ENCODE assay signal across 3 cellular contexts in the genomic region with DNA sequence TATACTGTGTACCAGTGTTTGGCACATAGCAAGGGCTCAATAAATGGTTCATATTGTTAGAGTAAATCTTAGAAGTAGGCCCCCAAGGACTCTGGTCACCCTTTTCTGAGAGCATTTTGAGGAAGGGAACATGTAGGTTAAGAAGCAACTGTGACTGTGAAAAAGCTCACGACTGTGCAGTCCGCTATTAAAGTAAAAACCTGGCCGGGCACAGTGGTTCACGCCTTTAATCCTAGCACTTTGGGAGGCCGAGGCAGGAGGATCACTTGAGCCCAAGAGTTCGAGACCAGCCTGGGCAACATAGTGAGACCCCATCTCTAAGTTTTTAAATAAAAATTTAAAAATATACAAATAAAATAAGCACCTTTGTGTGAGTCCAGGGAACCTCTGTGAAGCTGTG.
A peak's percentile ranks its signal among the peaks of the same experiment; 100 is the strongest.
TF ChIP-seq lines count a peak whose summit lies in the region.

No MANE protein-coding gene starts in this region.

TF ChIP-seq in HepG2, 621 proteins besides CTCF, POLR2A, EP300 and RAD21:
- TF ChIP-seq SIX4 (CRISPR knock-in tag; IDR thresholded peaks at IDR 0.05): no peak
- TF ChIP-seq ZNF121 (CRISPR knock-in tag; IDR thresholded peaks at IDR 0.05): 0 out of 2 replicates have a peak, but pooled peaks have one; percentile 43
- TF ChIP-seq MXD4 (CRISPR knock-in tag; IDR thresholded peaks at IDR 0.05): no peak
- TF ChIP-seq NCOA5 (CRISPR knock-in tag; IDR thresholded peaks at IDR 0.05): no peak
TF ChIP-seq in HepG2: peak in this region for 1.

TF ChIP-seq in WTC11, 78 proteins besides CTCF, POLR2A, EP300 and RAD21:
- TF ChIP-seq, protein P1, sequence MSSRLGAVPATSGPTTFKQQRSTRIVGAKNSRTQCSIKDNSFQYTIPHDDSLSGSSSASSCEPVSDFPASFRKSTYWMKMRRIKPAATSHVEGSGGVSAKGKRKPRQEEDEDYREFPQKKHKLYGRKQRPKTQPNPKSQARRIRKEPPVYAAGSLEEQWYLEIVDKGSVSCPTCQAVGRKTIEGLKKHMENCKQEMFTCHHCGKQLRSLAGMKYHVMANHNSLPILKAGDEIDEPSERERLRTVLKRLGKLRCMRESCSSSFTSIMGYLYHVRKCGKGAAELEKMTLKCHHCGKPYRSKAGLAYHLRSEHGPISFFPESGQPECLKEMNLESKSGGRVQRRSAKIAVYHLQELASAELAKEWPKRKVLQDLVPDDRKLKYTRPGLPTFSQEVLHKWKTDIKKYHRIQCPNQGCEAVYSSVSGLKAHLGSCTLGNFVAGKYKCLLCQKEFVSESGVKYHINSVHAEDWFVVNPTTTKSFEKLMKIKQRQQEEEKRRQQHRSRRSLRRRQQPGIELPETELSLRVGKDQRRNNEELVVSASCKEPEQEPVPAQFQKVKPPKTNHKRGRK (CRISPR knock-in tag; IDR thresholded peaks at IDR 0.05; ENCODE audit: borderline replicate concordance): no peak
- TF ChIP-seq TEAD4 (CRISPR knock-in tag; IDR thresholded peaks at IDR 0.05) (no peak), ZNF121 (CRISPR knock-in tag; IDR thresholded peaks at IDR 0.05) (peak; percentile 38; the same call in 1 of the 2 replicates)
TF ChIP-seq in WTC11: peak in this region for 1.

TF ChIP-seq in K562, 482 proteins besides CTCF, POLR2A, EP300 and RAD21:
- peak; percentile 93 for TF ChIP-seq ZNF121 (CRISPR knock-in tag; conservative IDR thresholded peaks at IDR 0.05)
- no peak for TF ChIP-seq BACH1 (tag; IDR thresholded peaks at IDR 0.05)
- peak; percentile 54; the same call in 1 of the 2 replicates for TF ChIP-seq BCOR (IDR thresholded peaks at IDR 0.05)
- no peak for TF ChIP-seq TGIF2 (CRISPR knock-in tag; IDR thresholded peaks at IDR 0.05)
- 0 out of 2 replicates have a peak, but pooled peaks have one; percentile 56 for TF ChIP-seq ADNP (tag; IDR thresholded peaks at IDR 0.05)
- TF ChIP-seq, protein P2, sequence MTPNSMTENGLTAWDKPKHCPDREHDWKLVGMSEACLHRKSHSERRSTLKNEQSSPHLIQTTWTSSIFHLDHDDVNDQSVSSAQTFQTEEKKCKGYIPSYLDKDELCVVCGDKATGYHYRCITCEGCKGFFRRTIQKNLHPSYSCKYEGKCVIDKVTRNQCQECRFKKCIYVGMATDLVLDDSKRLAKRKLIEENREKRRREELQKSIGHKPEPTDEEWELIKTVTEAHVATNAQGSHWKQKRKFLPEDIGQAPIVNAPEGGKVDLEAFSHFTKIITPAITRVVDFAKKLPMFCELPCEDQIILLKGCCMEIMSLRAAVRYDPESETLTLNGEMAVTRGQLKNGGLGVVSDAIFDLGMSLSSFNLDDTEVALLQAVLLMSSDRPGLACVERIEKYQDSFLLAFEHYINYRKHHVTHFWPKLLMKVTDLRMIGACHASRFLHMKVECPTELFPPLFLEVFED (CRISPR knock-in tag; conservative IDR thresholded peaks at IDR 0.05): no peak
- TF ChIP-seq, protein P3, sequence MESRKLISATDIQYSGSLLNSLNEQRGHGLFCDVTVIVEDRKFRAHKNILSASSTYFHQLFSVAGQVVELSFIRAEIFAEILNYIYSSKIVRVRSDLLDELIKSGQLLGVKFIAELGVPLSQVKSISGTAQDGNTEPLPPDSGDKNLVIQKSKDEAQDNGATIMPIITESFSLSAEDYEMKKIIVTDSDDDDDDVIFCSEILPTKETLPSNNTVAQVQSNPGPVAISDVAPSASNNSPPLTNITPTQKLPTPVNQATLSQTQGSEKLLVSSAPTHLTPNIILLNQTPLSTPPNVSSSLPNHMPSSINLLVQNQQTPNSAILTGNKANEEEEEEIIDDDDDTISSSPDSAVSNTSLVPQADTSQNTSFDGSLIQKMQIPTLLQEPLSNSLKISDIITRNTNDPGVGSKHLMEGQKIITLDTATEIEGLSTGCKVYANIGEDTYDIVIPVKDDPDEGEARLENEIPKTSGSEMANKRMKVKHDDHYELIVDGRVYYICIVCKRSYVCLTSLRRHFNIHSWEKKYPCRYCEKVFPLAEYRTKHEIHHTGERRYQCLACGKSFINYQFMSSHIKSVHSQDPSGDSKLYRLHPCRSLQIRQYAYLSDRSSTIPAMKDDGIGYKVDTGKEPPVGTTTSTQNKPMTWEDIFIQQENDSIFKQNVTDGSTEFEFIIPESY (CRISPR knock-in tag; IDR thresholded peaks at IDR 0.05): peak; percentile 57; the same call in 1 of the 2 replicates
